13 cellular contexts compared by ENCODE assay signal in the genomic region with DNA sequence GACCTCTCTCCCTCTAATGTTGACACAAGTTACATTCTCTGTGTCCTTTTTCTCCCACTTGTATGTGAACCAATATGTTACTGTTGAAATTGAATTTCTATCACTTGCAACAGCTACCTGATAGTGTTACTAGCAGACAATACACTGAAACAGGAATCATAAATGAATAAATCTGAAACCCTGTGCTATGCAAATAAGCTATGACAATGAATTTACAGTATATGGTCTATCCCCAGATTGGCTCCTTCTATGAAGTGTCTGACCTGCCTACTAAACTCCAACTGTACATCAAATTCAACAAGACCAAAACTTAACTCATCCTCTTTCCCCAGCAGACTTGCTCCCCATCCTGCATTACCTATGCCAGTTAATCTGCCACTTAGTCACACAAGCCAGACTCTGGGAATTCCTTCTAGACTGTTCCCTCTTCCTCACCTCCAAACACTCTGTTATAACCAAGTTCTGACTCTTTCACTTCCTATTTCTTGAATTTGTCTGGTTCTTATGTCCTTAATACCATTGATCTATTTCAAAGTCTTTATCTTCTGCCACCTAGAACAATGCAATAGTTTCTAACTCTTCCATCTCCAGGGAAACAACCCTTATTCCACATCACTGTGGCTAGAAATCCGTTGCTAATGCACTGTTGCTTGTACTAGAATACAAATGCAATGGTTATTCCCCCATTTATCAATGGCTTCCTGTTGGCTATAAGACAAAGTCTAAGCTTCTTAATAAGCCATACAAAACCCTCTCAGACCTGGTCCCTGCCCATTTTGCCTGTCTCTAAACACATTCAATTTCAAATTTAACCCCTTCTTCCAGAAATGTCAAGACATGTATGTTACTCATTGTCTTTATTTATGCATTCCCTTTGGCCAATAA. TPM values are rescaled to one million over a fixed set of nuclear protein-coding genes. Genes with fewer than 3 reads are reported as not detected.
A peak's percentile ranks its signal among the peaks of the same experiment; 100 is the strongest.
DNase-seq lines count a peak whose midpoint lies in the region; ATAC-seq and TF ChIP-seq lines count a peak whose summit lies in the region.
"Had no signal": no experiment of that assay in that cellular context is flagged by ENCODE, and none has a peak within 500 bp of the region (broad histone marks: within the 10 kb centered on the region; RNA-seq: fewer than 3 reads in every experiment).

No MANE protein-coding gene starts in this region.

- H3K27me3 ChIP-seq in foreskin keratinocyte (no peaks in the 10 kb centered on the region), SJCRH30 (no peaks in the 10 kb centered on the region)

- H3K4me1 ChIP-seq in foreskin keratinocyte (peaks cover 3% of the 10 kb centered on the region), SJCRH30 (no peaks in the 10 kb centered on the region)

- no peaks in the 10 kb centered on the region for H3K9me3 ChIP-seq in SJCRH30 (replicated peaks)

- TF ChIP-seq CTCF in foreskin keratinocyte (conservative IDR thresholded peaks at IDR 0.05): no peak

- ATAC-seq in GM18909 (IDR thresholded peaks at IDR 0.05; ENCODE audit: poor library complexity, unreplicated experiment): peak; percentile 91
- ATAC-seq in GM21529 (IDR thresholded peaks at IDR 0.05; ENCODE audit: unreplicated experiment): peak; percentile 96
- peak; percentile 88 for ATAC-seq in HG03095 (IDR thresholded peaks at IDR 0.05; ENCODE audit: unreplicated experiment)
- peak; percentile 34 for ATAC-seq in foreskin keratinocyte
- ATAC-seq: right cardiac atrium had no signal

- H3K27ac ChIP-seq in foreskin keratinocyte (no peak overlapping the region), SJCRH30 (no peak overlapping the region)

- no peak overlapping the region for H3K4me3 ChIP-seq in SJCRH30

- H3K36me3 ChIP-seq in SJCRH30: no peaks in the 10 kb centered on the region

- DNase-seq in foreskin keratinocyte: no peak
- DNase-seq in SHP77 (lab: John Stamatoyannopoulos, UW): no peak
- DNase-seq in mucosa of gallbladder (ENCODE audit: low spot score): no peak
- no peak for DNase-seq in stimulated activated CD4-positive, alpha-beta T cell treated with anti-CD3 and anti-CD28 coated beads, Interleukin-4, amount 100 ng/mL, for 24 hours
- no peak for DNase-seq in SJCRH30
- DNase-seq: activated CD4-positive, alpha-beta memory T cell treated with anti-CD3 and anti-CD28 coated beads for 36 hours; hippocampal formation; midbrain; NCI-H2227 treated with DMSO at 0.1 percent for 48 hours; right cardiac atrium had no signal

RNA-seq across cellular contexts. Expression of gene ZNF639, which starts 13.4 kb away (rescaled TPM):
- 34.3 and 38.5 TPM in 2 replicates for total RNA-seq in foreskin keratinocyte
- 15.8 and 20.4 TPM in 2 replicates for polyA plus RNA-seq in foreskin keratinocyte
- total RNA-seq in mucosa of gallbladder: 23.9 TPM
- 53.4 and 59.2 TPM in 2 replicates for total RNA-seq in SJCRH30 (2014; rRNA removed; shearing (Covaris generic))

RNA-seq across cellular contexts. Expression of gene MFN1, which starts 38.0 kb away (rescaled TPM):
- total RNA-seq in foreskin keratinocyte (28.8 and 32.0 TPM in 2 replicates), mucosa of gallbladder (43.3 TPM)
- 9.8 and 10.0 TPM in 2 replicates for polyA plus RNA-seq in foreskin keratinocyte
- total RNA-seq in SJCRH30 (2014; rRNA removed; shearing (Covaris generic)): 40.5 and 42.1 TPM in 2 replicates

RNA-seq across cellular contexts. Expression of gene KCNMB3, which starts 58.6 kb away (rescaled TPM):
- total RNA-seq in foreskin keratinocyte (0.42 and 0.54 TPM in 2 replicates), mucosa of gallbladder (3.1 TPM)
- polyA plus RNA-seq in foreskin keratinocyte: 0.49 and 0.54 TPM in 2 replicates
- total RNA-seq in SJCRH30 (2014; rRNA removed; shearing (Covaris generic)): 1.3 and 1.6 TPM in 2 replicates

Comparison
In these comparisons a context has a peak if more than half of its experiments do, and no peak if none do; other contexts are left out.
1. ATAC-seq: peak in every context shown above with its lines; median percentile 96 in GM21529; 91 in GM18909; 88 in HG03095; 34 in foreskin keratinocyte.